Comparison of ENCODE assay signal across 7 cellular contexts in genomic region chr9:103537426-103537825, GRCh38.
"Had no signal": no experiment of that assay in that cellular context is flagged by ENCODE, and none has a peak within 500 bp of the region (broad histone marks: within the 10 kb centered on the region; RNA-seq: fewer than 3 reads in every experiment).

No MANE protein-coding gene starts in this region.

- H3K27ac ChIP-seq: HL-60 had no signal

- DNase-seq: IMR-90, KBM-7, KG1 had no signal

- H3K4me3 ChIP-seq: K562 had no signal

- FAIRE-seq: HepG2, HTR-8/SVneo, K562 had no signal

- ATAC-seq: HepG2, K562 had no signal
